In the genomic region with DNA sequence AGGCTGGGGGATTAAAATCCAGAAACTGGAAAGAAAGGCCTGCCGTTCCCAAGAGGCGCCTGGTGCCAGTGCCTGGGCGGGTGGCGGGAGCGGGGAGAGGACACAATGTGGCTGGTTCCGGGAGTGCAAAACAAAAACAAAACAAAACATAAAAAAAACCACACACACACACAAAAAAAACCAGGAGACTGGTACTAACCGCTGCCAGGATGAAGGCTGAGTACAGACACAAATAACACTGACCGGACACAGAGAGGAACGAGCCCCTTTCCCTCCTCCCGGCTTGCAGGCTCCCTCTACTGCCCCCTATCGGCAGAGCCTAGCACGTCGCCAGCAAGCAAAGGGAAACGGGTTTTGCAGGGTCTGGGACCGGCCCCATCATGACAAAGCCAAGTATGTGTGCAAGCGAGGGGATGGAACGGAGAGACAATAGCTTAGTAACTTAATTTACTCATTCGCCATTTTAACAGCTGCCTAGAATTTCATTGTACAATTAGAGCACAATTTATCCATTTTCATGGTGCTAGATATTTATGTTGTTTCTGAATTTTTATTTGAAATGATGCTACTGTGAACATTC, we compare ENCODE assay signal across 8 cellular contexts. TPM values are rescaled to one million over a fixed set of nuclear protein-coding genes. Genes with fewer than 3 reads are reported as not detected.
DNase-seq lines count a peak whose midpoint lies in the region; ATAC-seq and TF ChIP-seq lines count a peak whose summit lies in the region.

No MANE protein-coding gene starts in this region.

- in situ Hi-C loops in ACHN (cut with HindIII; ENCODE audit: low pct_ligation_motif_present, low pct_unique_long_range_greater_than_20kb, low sequenced_read_pairs): no loop called here

- no peak overlapping the region for H3K27ac ChIP-seq in duodenal mucosa (ENCODE audit: low read depth, low read length)
- H3K27ac ChIP-seq in lower lobe of right lung: peak overlapping the region; percentile 43

- H3K4me3 ChIP-seq in duodenal mucosa (ENCODE audit: low read depth in 1 of 2, low read length in 2 of 2): peak overlapping the region; percentile 61 to 74
- peak overlapping the region; percentile 48 for H3K4me3 ChIP-seq in lower lobe of right lung

- intact Hi-C loops in lower lobe of right lung (cut with DNase I): no loop called here

- H3K27me3 ChIP-seq in duodenal mucosa (ENCODE audit: control insufficient read depth in 1 of 2, insufficient read depth in 2 of 2, low read length in 2 of 2) (no peaks in the 10 kb centered on the region), lower lobe of right lung (ENCODE audit: low read depth) (no peaks in the 10 kb centered on the region)

- DNase-seq in ACHN (peak; percentile 76), NCI-H526 treated with DMSO at 0.1 percent for 48 hours (lab: John Stamatoyannopoulos, UW) (peak; percentile 88), lower lobe of right lung (peak; percentile 87)
- peak; percentile 67 for DNase-seq in activated CD4-positive, alpha-beta T cell treated with anti-CD3 and anti-CD28 coated beads, Interleukin-2, amount 50 U/mL, for 4 hours
- DNase-seq in stimulated activated CD4-positive, alpha-beta T cell treated with anti-CD3 and anti-CD28 coated beads, Interleukin-4, amount 100 ng/mL, for 48 hours (ENCODE audit: low read depth in 2 of 2): peak; percentile 75

- H3K9me3 ChIP-seq in duodenal mucosa (ENCODE audit: control insufficient read depth in 1 of 2, low read length in 2 of 2) (no peaks in the 10 kb centered on the region), lower lobe of right lung (no peaks in the 10 kb centered on the region)

- TF ChIP-seq CTCF in lower lobe of right lung (IDR thresholded peaks at IDR 0.05): peak; percentile 96

- H3K4me1 ChIP-seq in duodenal mucosa (ENCODE audit: control insufficient read depth in 1 of 2, insufficient read depth in 2 of 2, low read length in 2 of 2) (peaks cover 0 to 4% of the 10 kb centered on the region in 2 donors), lower lobe of right lung (peaks cover 17% of the 10 kb centered on the region)

- ATAC-seq in GM18511 (IDR thresholded peaks at IDR 0.05; ENCODE audit: unreplicated experiment): peak; percentile 96
- ATAC-seq in HG03108 (IDR thresholded peaks at IDR 0.05; ENCODE audit: unreplicated experiment): peak; percentile 81
- ATAC-seq in lower lobe of right lung: peak; percentile 91 to 95

- peak overlapping the region; percentile 67 to 70 for H3K9ac ChIP-seq in duodenal mucosa (ENCODE audit: low read depth in 1 of 2, low read length in 2 of 2)

- H3K36me3 ChIP-seq in duodenal mucosa (ENCODE audit: control insufficient read depth in 1 of 2, insufficient read depth in 2 of 2, low read length in 2 of 2) (no peaks in the 10 kb centered on the region), lower lobe of right lung (no peaks in the 10 kb centered on the region)

RNA-seq across cellular contexts. Expression of gene ZDHHC20, which starts 17.9 kb away (rescaled TPM):
- 82.0 TPM for total RNA-seq in lower lobe of right lung
